In the genomic region with DNA sequence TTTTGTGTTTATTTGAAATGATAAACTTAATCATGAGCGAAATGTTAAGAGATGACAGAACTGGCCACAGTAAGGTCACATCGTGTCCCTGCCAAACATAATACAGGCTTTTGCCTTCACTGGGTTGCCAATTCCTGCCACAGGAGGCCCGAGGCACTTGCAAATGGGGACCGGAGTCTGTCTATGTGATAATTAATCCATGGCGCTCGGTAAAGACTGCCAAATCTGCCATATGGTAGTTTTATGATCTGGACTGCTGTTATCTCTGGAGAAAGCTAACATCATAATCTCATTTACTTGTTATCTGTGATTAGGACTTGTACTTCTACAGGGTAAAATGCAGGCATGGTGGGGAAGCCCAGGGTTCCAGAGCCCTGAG, we compare ENCODE assay signal across 34 cellular contexts.
A peak's percentile ranks its signal among the peaks of the same experiment; 100 is the strongest.
DNase-seq lines count a peak whose midpoint lies in the region; ATAC-seq, FAIRE-seq and TF ChIP-seq lines count a peak whose summit lies in the region.
"Had no signal": no experiment of that assay in that cellular context is flagged by ENCODE, and none has a peak within 500 bp of the region (broad histone marks: within the 10 kb centered on the region; RNA-seq: fewer than 3 reads in every experiment).

No MANE protein-coding gene starts in this region.

- no peak for TF ChIP-seq CTCF in pancreas (IDR thresholded peaks at IDR 0.05)

- peaks cover 0 to 14% (median 10%) of the 10 kb centered on the region in 3 donors for H3K4me1 ChIP-seq in pancreas
- H3K4me1 ChIP-seq: left lung, tibial artery had no signal

- H3K27ac ChIP-seq in pancreas = no peak overlapping the region
- H3K27ac ChIP-seq: heart right ventricle, left lung, PC-9, skin epidermis, tibial artery had no signal

- intact Hi-C loops in pancreas (cut with DNase I) = no loop called here

- H3K36me3 ChIP-seq in pancreas = no peaks in the 10 kb centered on the region
- H3K36me3 ChIP-seq: heart right ventricle, left lung, tibial artery had no signal

- H3K4me3 ChIP-seq in pancreas = no peak overlapping the region
- H3K4me3 ChIP-seq: heart right ventricle, left lung, PC-9, skin epidermis, tibial artery had no signal

- ATAC-seq in pancreas (peak; percentile 27 to 86 (median 61)), GM18873 (IDR thresholded peaks at IDR 0.05; ENCODE audit: low FRiP score, unreplicated experiment) (no peak)
- ATAC-seq: effector memory CD8-positive, alpha-beta T cell; HCT116; left lung; naive thymus-derived CD8-positive, alpha-beta T cell; stimulated activated naive CD8-positive, alpha-beta T cell treated with anti-CD3 and anti-CD28 coated beads, Interleukin-15, amount 100 ng/mL, for 72 hours had no signal

- no peaks in the 10 kb centered on the region for H3K9me3 ChIP-seq in pancreas
- H3K9me3 ChIP-seq: heart right ventricle, left lung, tibial artery had no signal

- DNase-seq in D341Med (ENCODE audit: low spot score) = peak; percentile 38
- peak; percentile 52 to 70 for DNase-seq in NCI-H446 (lab: John Stamatoyannopoulos, UW)
- DNase-seq in cerebellar cortex (ENCODE audit: low spot score) = peak; percentile 93
- DNase-seq in pancreas = peak in 4 of 6 donors; percentile 15 to 35 (median 22)
- DNase-seq in midbrain (lab: John Stamatoyannopoulos, UW) = no peak
- no peak for DNase-seq in inferior parietal cortex (ENCODE audit: extremely low spot score)
- DNase-seq in amniotic stem cell (lab: John Stamatoyannopoulos, UW) = no peak
- DNase-seq: ACHN; activated CD4-positive, alpha-beta T cell treated with anti-CD3 and anti-CD28 coated beads, Interleukin-2, amount 50 U/mL, for 48 hours; activated CD4-positive, CD25-positive, alpha-beta regulatory T cell; activated CD8-positive, alpha-beta memory T cell treated with anti-CD3 and anti-CD28 coated beads, Interleukin-2, amount 50 U/mL, for 4 hours; activated naive CD4-positive, alpha-beta T cell treated with anti-CD3 and anti-CD28 coated beads, Interleukin-2, amount 10 ng/mL, durations not matched to agents 7 days and 5 days; amygdala; cortex of kidney; DND-41; effector memory CD8-positive, alpha-beta T cell; erythroblast; heart right ventricle; KBM-7; left lung; MM.1S; naive thymus-derived CD8-positive, alpha-beta T cell; NCI-H1417; NCI-H2081 treated with DMSO at 0.1 percent for 48 hours; NCI-H345; occipital lobe; PC-9; SHP77 treated with DMSO at 0.1 percent for 48 hours; stimulated activated CD8-positive, alpha-beta memory T cell treated with anti-CD3 and anti-CD28 coated beads, Interleukin-4, amount 100 ng/mL, for 48 hours; stimulated activated naive CD8-positive, alpha-beta T cell treated with anti-CD3 and anti-CD28 coated beads, Interleukin-15, amount 100 ng/mL, for 72 hours had no signal

- no peaks in the 10 kb centered on the region for H3K27me3 ChIP-seq in pancreas
- H3K27me3 ChIP-seq: left lung, tibial artery had no signal

- FAIRE-seq in pancreas (lab: Jason Lieb, UNC) = no peak

- 13 to 18% methylated on average over 6 of the region's 6 CpGs for WGBS in pancreas, 2 donors

Comparison
In these comparisons a context has a peak if more than half of its experiments do, and no peak if none do; other contexts are left out.
1. DNase-seq: peak in D341Med (single experiment), NCI-H446 (2 of 2), cerebellar cortex (single experiment) and pancreas (4 of 6); none in midbrain (single experiment), inferior parietal cortex (single experiment) and amniotic stem cell (single experiment).